9 cellular contexts compared by ENCODE assay signal in genomic region chr5:83306572-83307241, GRCh38.
DNase-seq lines count a peak whose midpoint lies in the region; ATAC-seq, FAIRE-seq and TF ChIP-seq lines count a peak whose summit lies in the region.
"Had no signal": no experiment of that assay in that cellular context is flagged by ENCODE, and none has a peak within 500 bp of the region (broad histone marks: within the 10 kb centered on the region; RNA-seq: fewer than 3 reads in every experiment).

No MANE protein-coding gene starts in this region.

- H2BK15ac ChIP-seq in H9 (ENCODE audit: low read depth, low read length): no peak overlapping the region

- no peaks in the 10 kb centered on the region for H3K79me1 ChIP-seq in H9 (ENCODE audit: insufficient read depth, low read depth, low read length, poor library complexity, severe bottlenecking)

- no peak overlapping the region for H3K27ac ChIP-seq in kidney (ENCODE audit: low read depth in 2 of 2, low read length in 2 of 2)
- H3K27ac ChIP-seq in H9 (ENCODE audit: insufficient read length, low read depth, low read length): no peak overlapping the region

- no peak for FAIRE-seq in kidney (lab: Jason Lieb, UNC)
- FAIRE-seq: endometrium had no signal

- no peak overlapping the region for H3K18ac ChIP-seq in H9 (ENCODE audit: insufficient read length, low read depth, low read length)

- H2BK5ac ChIP-seq in H9 (ENCODE audit: insufficient read length, low read length): no peak overlapping the region

- no peaks in the 10 kb centered on the region for H4K20me1 ChIP-seq in H9 (ENCODE audit: control insufficient read depth, insufficient read depth, insufficient read length)

- H2BK120ac ChIP-seq in H9 (ENCODE audit: low read depth, low read length, poor library complexity, severe bottlenecking): no peak overlapping the region

- no peaks in the 10 kb centered on the region for H3K23me2 ChIP-seq in H9 (ENCODE audit: insufficient read length, low read depth, low read length, poor library complexity, severe bottlenecking)

- no peak overlapping the region for H2BK12ac ChIP-seq in H9 (ENCODE audit: insufficient read length, low read depth, low read length)

- H3K4me1 ChIP-seq in kidney (ENCODE audit: control insufficient read depth in 1 of 2, insufficient read depth in 1 of 2, low read depth in 1 of 2, low read length in 2 of 2): no peaks in the 10 kb centered on the region
- no peaks in the 10 kb centered on the region for H3K4me1 ChIP-seq in H9 (ENCODE audit: insufficient read depth, low read length)

- H3K4me1 Mint-ChIP-seq in H9: no peaks in the 10 kb centered on the region

- H3T11ph ChIP-seq in H9 (ENCODE audit: low read length): no peak overlapping the region

- no peaks in the 10 kb centered on the region for H3K27me3 ChIP-seq in H9 (ENCODE audit: insufficient read depth, low read length)

- H4K5ac ChIP-seq in H9 (ENCODE audit: insufficient read length, low read depth, low read length): no peak overlapping the region

- H4K8ac ChIP-seq in H9 (replicated peaks; ENCODE audit: insufficient read length, low read depth, low read length): no peak overlapping the region

- peak overlapping the region in 1 of 3 experiments; percentile 38; a peak in 1 of 7 replicates for H3K27ac Mint-ChIP-seq in H9

- no peak overlapping the region for H3K4me3 ChIP-seq in skeletal muscle cell (ENCODE audit: low read depth, low read length)
- H3K4me3 ChIP-seq in kidney (ENCODE audit: low read length in 2 of 2): no peak overlapping the region

- no peak overlapping the region for H2AFZ ChIP-seq in H9 (ENCODE audit: low read length)

- H4K91ac ChIP-seq in H9 (ENCODE audit: insufficient read length, low read depth, low read length): no peak overlapping the region

- H3K9me3 ChIP-seq in kidney (ENCODE audit: control insufficient read depth in 1 of 2, low read length in 2 of 2): no peaks in the 10 kb centered on the region
- no peaks in the 10 kb centered on the region for H3K9me3 ChIP-seq in H9 (ENCODE audit: control insufficient read depth, low read depth, low read length)

- no CpG with 5 or more reads among the region's 3 CpGs for WGBS in H9 (ENCODE audit: extremely low coverage, insufficient read length, low lambda C conversion rate)

- H3K9me3 Mint-ChIP-seq in H9: no peaks in the 10 kb centered on the region

- H3K9ac ChIP-seq in kidney (ENCODE audit: low read length in 2 of 2) (no peak overlapping the region), H9 (ENCODE audit: extremely low read depth, insufficient read length, low read length) (no peak overlapping the region)

- H3K36me3 Mint-ChIP-seq in H9 (ENCODE audit: insufficient read depth in 1 of 3, low read depth in 3 of 3): no peaks in the 10 kb centered on the region; a peak in 1 of 7 replicates

- H3K27me3 Mint-ChIP-seq in H9 (ENCODE audit: low read depth): no peaks in the 10 kb centered on the region

- no peak overlapping the region for H3K4ac ChIP-seq in H9 (ENCODE audit: low read depth, low read length)

- DNase-seq in CD1c-positive myeloid dendritic cell (ENCODE audit: extremely low spot score): peak; percentile 67
- DNase-seq in GM19238 (ENCODE audit: insufficient read length, low spot score): peak; percentile 3
- DNase-seq in foreskin melanocyte: peak; percentile 46
- peak; percentile 92 for DNase-seq in skeletal muscle cell (ENCODE audit: low read depth)
- DNase-seq in kidney: no peak
- DNase-seq in H9: no peak

- no peak overlapping the region for H2AK5ac ChIP-seq in H9 (ENCODE audit: insufficient read length, low read length)

- H3K23ac ChIP-seq in H9 (ENCODE audit: insufficient read length, low read depth, low read length): no peak overlapping the region

- no peak overlapping the region for H3K4me3 Mint-ChIP-seq in H9

- no peak overlapping the region for H3K14ac ChIP-seq in H9 (ENCODE audit: insufficient read depth, low read length)

- intact Hi-C loops in kidney (cut with DNase I): no loop called here

- H3K4me2 ChIP-seq in H9 (ENCODE audit: insufficient read depth, insufficient read length, low read length): no peak overlapping the region

- no peak overlapping the region for H3K56ac ChIP-seq in H9 (ENCODE audit: insufficient read length, low read depth, low read length)

- no peaks in the 10 kb centered on the region for H3K79me2 ChIP-seq in H9 (ENCODE audit: insufficient read depth, low read length)

- no peaks in the 10 kb centered on the region for H3K36me3 ChIP-seq in kidney (ENCODE audit: control insufficient read depth in 1 of 2, insufficient read depth in 2 of 2, low read length in 2 of 2)

- no peak overlapping the region for H2BK20ac ChIP-seq in H9 (ENCODE audit: low read depth, low read length, poor library complexity, severe bottlenecking)

- TF ChIP-seq CTCF in kidney (IDR thresholded peaks at IDR 0.05; ENCODE audit: borderline replicate concordance, extremely low read depth, insufficient read depth) (no peak), H9 (conservative IDR thresholded peaks at IDR 0.05) (no peak)

- ATAC-seq in HG03095 (IDR thresholded peaks at IDR 0.05; ENCODE audit: unreplicated experiment): peak; percentile 96
- peak; percentile 97 for ATAC-seq in SK-N-SH treated with all-trans-retinoic acid at 6 μM for 48 hours

TF ChIP-seq in SK-N-SH treated with all-trans-retinoic acid at 6 μM for 48 hours, 23 proteins besides CTCF, POLR2A, EP300 and RAD21:
- TF ChIP-seq ZNF70 (CRISPR knock-in tag; IDR thresholded peaks at IDR 0.05): no peak
- TF ChIP-seq POU6F1 (CRISPR knock-in tag; IDR thresholded peaks at IDR 0.05; ENCODE audit: borderline replicate concordance, low read depth): no peak
- no peak for TF ChIP-seq TSHZ2 (CRISPR knock-in tag; IDR thresholded peaks at IDR 0.05)
- TF ChIP-seq TCF4 (CRISPR knock-in tag; IDR thresholded peaks at IDR 0.05; ENCODE audit: borderline replicate concordance): no peak
- no peak for TF ChIP-seq ZFP3 (CRISPR knock-in tag; IDR thresholded peaks at IDR 0.05)
TF ChIP-seq in SK-N-SH treated with all-trans-retinoic acid at 6 μM for 48 hours: peak in this region for 0.

Comparison
In these comparisons a context has a peak if more than half of its experiments do, and no peak if none do; other contexts are left out.
1. DNase-seq: peak in CD1c-positive myeloid dendritic cell (single experiment), GM19238 (single experiment), foreskin melanocyte (single experiment) and skeletal muscle cell (single experiment); none in kidney (single experiment) and H9 (single experiment).